ENCODE assay signal across 1 cellular context in genomic region chr11:120424185-120424969, GRCh38.
TF ChIP-seq lines count a peak whose summit lies in the region.

No MANE protein-coding gene starts in this region.

TF ChIP-seq in K562, 482 proteins besides CTCF, POLR2A, EP300 and RAD21 (continued from another document):
- TF ChIP-seq ZBTB40 (IDR thresholded peaks at IDR 0.05) = peak; percentile 80
- TF ChIP-seq ZBTB40 (CRISPR knock-in tag; IDR thresholded peaks at IDR 0.05) = no peak
